Comparison of ENCODE assay signal across 13 cellular contexts in genomic region chr1:159838715-159839114, GRCh38.
A peak's percentile ranks its signal among the peaks of the same experiment; 100 is the strongest.
DNase-seq lines count a peak whose midpoint lies in the region; ATAC-seq, FAIRE-seq and TF ChIP-seq lines count a peak whose summit lies in the region.
"Had no signal": no experiment of that assay in that cellular context is flagged by ENCODE, and none has a peak within 500 bp of the region (broad histone marks: within the 10 kb centered on the region; RNA-seq: fewer than 3 reads in every experiment).

No MANE protein-coding gene starts in this region.

- peak; percentile 72 for ATAC-seq in GM19463 (IDR thresholded peaks at IDR 0.05; ENCODE audit: unreplicated experiment)
- ATAC-seq in HG02938 (IDR thresholded peaks at IDR 0.05; ENCODE audit: unreplicated experiment), result peak; percentile 62
- ATAC-seq in HG02763 (IDR thresholded peaks at IDR 0.05; ENCODE audit: unreplicated experiment), result no peak
- ATAC-seq: natural killer cell had no signal

- TF ChIP-seq CTCF in GM12865 (IDR thresholded peaks at IDR 0.05; ENCODE audit: insufficient read depth, low read depth, low read length, missing control alignments) (no peak), D721Med (IDR thresholded peaks at IDR 0.05; ENCODE audit: insufficient read depth, missing control alignments) (no peak)

- no peak overlapping the region for H3K4me3 ChIP-seq in GM12865 (ENCODE audit: low read depth, low read length)

- DNase-seq in GM12865 (ENCODE audit: low read depth), result peak; percentile 59
- DNase-seq in OCI-M1 (lab: John Stamatoyannopoulos, UW), result peak; percentile 69
- DNase-seq in activated CD8-positive, alpha-beta memory T cell treated with anti-CD3 and anti-CD28 coated beads for 24 hours, result no peak
- DNase-seq in D721Med (ENCODE audit: insufficient read length, low spot score), result no peak
- no peak for DNase-seq in stimulated activated CD4-positive, alpha-beta T cell treated with anti-CD3 and anti-CD28 coated beads, Interleukin-15, amount 100 ng/mL, for 24 hours
- DNase-seq: EL, immature natural killer cell, IMR-90, natural killer cell, NCI-H187 treated with DMSO at 0.1 percent for 48 hours had no signal

- no peak for FAIRE-seq in D721Med (lab: Jason Lieb, UNC)

Comparison
In these comparisons a context has a peak if more than half of its experiments do, and no peak if none do; other contexts are left out.
1. DNase-seq: peak in GM12865 (single experiment) and OCI-M1 (single experiment); none in activated CD8-positive, alpha-beta memory T cell treated with anti-CD3 and anti-CD28 coated beads for 24 hours (single experiment), D721Med (single experiment) and stimulated activated CD4-positive, alpha-beta T cell treated with anti-CD3 and anti-CD28 coated beads, Interleukin-15, amount 100 ng/mL, for 24 hours (single experiment).